Comparison of ENCODE assay signal across 8 cellular contexts in the genomic region with DNA sequence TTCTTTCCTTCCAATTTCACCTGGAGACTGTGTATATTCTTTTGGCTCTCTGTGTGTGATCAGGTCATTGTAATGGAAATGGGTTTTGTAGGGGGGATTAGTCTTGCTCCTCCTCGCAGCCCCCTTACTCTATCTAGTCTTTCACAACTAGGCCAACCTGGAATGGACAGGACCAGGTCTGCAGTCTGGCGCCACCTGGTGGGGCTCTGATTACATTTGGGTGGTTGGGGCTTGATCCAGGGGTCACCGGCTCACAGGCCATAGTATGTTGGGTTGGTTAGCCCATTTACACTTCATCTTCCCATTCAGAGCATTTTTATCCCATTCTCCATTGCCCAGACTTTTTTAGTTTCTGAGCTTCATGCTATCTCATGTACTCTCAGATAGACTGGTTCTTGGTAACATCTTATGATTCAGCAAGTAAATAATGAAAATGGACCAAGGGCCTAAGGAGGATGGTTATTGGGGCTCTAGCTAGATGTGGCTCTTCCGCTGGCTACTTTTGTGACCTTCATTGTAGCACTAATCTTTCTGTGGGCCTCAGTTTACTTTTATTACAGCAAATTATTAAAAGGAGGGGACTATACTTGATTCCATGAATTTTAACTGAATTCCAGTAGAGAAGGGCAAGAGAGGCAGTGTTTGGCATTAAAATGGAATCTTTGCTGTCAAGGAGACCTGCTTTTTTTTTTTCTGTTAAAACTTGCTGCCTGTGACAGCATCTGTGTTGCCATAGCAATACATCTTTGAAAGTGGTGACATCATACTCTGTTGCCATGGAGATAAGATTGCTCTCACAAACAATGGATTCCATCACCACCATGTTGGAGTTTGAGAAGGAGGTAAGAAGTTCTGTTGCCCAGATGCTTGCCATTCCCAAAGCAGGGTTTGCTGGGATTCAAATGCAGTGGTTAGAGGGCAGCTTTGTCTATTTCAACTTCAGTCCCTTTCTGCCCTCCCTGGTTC.
DNase-seq lines count a peak whose midpoint lies in the region; ATAC-seq and TF ChIP-seq lines count a peak whose summit lies in the region.

No MANE protein-coding gene starts in this region.

- no peak overlapping the region for H3K18ac ChIP-seq in mesenchymal stem cell (ENCODE audit: low read depth in 1 of 2, low read length in 2 of 2)

- H2BK12ac ChIP-seq in mesenchymal stem cell (ENCODE audit: low read length in 2 of 2) = no peak overlapping the region

- H3K4me2 ChIP-seq in mesenchymal stem cell (ENCODE audit: low read length, poor library complexity, severe bottlenecking) = no peak overlapping the region

- H3K4me1 ChIP-seq in BE2C = peaks cover 20% of the 10 kb centered on the region
- H3K4me1 ChIP-seq in mesenchymal stem cell (ENCODE audit: control insufficient read depth, insufficient read depth, low read depth, low read length) = peaks cover 2% of the 10 kb centered on the region

- H2BK15ac ChIP-seq in mesenchymal stem cell (ENCODE audit: low read depth, poor library complexity, severe bottlenecking) = no peak overlapping the region

- H2AFZ ChIP-seq in mesenchymal stem cell (ENCODE audit: low read depth, low read length) = no peak overlapping the region

- WGBS in mesenchymal stem cell = 65% methylated on average over 4 of the region's 4 CpGs

- intact Hi-C loops in dorsolateral prefrontal cortex (cut with DNase I) = loop anchor here (5.0 to 10.0 kb wide), 2 partner anchors 69 to 72 kb away; no protein-coding TSS in a partner anchor

- H2AK5ac ChIP-seq in mesenchymal stem cell (ENCODE audit: low read length, severe bottlenecking) = no peak overlapping the region

- H3K23ac ChIP-seq in mesenchymal stem cell (ENCODE audit: low read length in 2 of 2) = no peak overlapping the region

- H3K27ac ChIP-seq in dorsolateral prefrontal cortex (no peak overlapping the region), mesenchymal stem cell (ENCODE audit: low read length, poor library complexity, severe bottlenecking) (no peak overlapping the region)

- peak; percentile 82 for DNase-seq in BE2C
- peak; percentile 10 for DNase-seq in MV-4-11 (lab: John Stamatoyannopoulos, UW)
- peak; percentile 46 to 51 for DNase-seq in activated CD4-positive, alpha-beta T cell treated with anti-CD3 and anti-CD28 coated beads for 4 hours
- DNase-seq in dorsolateral prefrontal cortex = peak in 5 of 10 donors; percentile 47 to 70 (median 68)
- DNase-seq in mesenchymal stem cell = peak; percentile 82
- peak; percentile 27 to 40 for DNase-seq in stimulated activated CD8-positive, alpha-beta memory T cell treated with anti-CD3 and anti-CD28 coated beads, Interleukin-7, amount 100 ng/mL, for 48 hours (ENCODE audit: extremely low read depth in 1 of 2, low read depth in 1 of 2)
- no peak for DNase-seq in occipital lobe (lab: John Stamatoyannopoulos, UW)

- H3K27me3 ChIP-seq in BE2C (no peaks in the 10 kb centered on the region), dorsolateral prefrontal cortex (no peaks in the 10 kb centered on the region), mesenchymal stem cell (ENCODE audit: control insufficient read depth in 1 of 2, insufficient read depth in 1 of 2, low read length in 2 of 2) (no peaks in the 10 kb centered on the region)

- H2BK120ac ChIP-seq in mesenchymal stem cell (ENCODE audit: low read depth, low read length) = no peak overlapping the region

- peak; percentile 98 for TF ChIP-seq CTCF in BE2C (IDR thresholded peaks at IDR 0.05; ENCODE audit: low read depth, low read length)
- TF ChIP-seq CTCF in dorsolateral prefrontal cortex (IDR thresholded peaks at IDR 0.05 in 54 of 56, conservative IDR thresholded peaks at IDR 0.05 in 2 of 56; ENCODE audit: low read depth in 1 of 56, partially characterized antibody in 56 of 56) = peak; percentile 26 to 83 (median 68)

- H2BK5ac ChIP-seq in mesenchymal stem cell (ENCODE audit: low read depth, low read length, poor library complexity, severe bottlenecking) = no peak overlapping the region

- peaks cover 50% of the 10 kb centered on the region for H3K36me3 ChIP-seq in BE2C
- H3K36me3 ChIP-seq in mesenchymal stem cell (ENCODE audit: control insufficient read depth in 1 of 2, insufficient read depth in 2 of 2, low read depth in 1 of 2, low read length in 2 of 2) = peaks cover 0 to 9% of the 10 kb centered on the region in 2 experiments

- H3K4me3 ChIP-seq in BE2C (ENCODE audit: low read depth, low read length) (no peak overlapping the region), dorsolateral prefrontal cortex (no peak overlapping the region), mesenchymal stem cell (ENCODE audit: insufficient read depth in 1 of 2, low read depth in 1 of 2, low read length in 2 of 2) (no peak overlapping the region)

- peak overlapping the region; percentile 68 for H3K9ac ChIP-seq in mesenchymal stem cell (ENCODE audit: low read length)

- H3K79me1 ChIP-seq in mesenchymal stem cell (replicated peaks; ENCODE audit: low read length, poor library complexity, severe bottlenecking) = no peaks in the 10 kb centered on the region

- no peak overlapping the region for H3K14ac ChIP-seq in mesenchymal stem cell (ENCODE audit: low read length in 2 of 2)

- H3K9me3 ChIP-seq in BE2C = no peaks in the 10 kb centered on the region
- H3K9me3 ChIP-seq in mesenchymal stem cell (ENCODE audit: control insufficient read depth, low read length) = no peaks in the 10 kb centered on the region

- no peak overlapping the region for H4K8ac ChIP-seq in mesenchymal stem cell (ENCODE audit: low read length)

- no peak overlapping the region for H3K4ac ChIP-seq in mesenchymal stem cell (ENCODE audit: low read depth in 1 of 2, low read length in 2 of 2)

- no peak overlapping the region for H4K91ac ChIP-seq in mesenchymal stem cell (ENCODE audit: low read length)

- ATAC-seq in GM19351 (IDR thresholded peaks at IDR 0.05; ENCODE audit: unreplicated experiment) = peak; percentile 62
